In the genomic region with DNA sequence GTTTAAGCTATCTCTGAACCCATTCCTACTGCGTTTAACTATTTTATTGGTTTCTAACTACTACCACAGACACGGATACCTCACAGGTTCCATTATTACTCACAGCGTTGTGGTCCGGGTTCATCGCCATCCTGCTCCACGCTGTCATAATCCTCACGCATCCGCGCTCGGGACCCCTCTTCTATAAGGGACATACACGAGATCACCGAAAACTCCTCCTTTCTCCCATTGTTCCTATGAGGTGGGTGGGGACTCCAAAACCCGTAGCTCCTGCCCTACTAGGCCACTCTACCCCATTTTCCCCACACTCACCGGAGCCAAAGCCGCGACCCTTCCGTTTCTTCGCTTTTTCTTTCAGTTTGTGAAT, we compare ENCODE assay signal across 8 cellular contexts. TPM values are rescaled to one million over a fixed set of nuclear protein-coding genes. Genes with fewer than 3 reads are reported as not detected.
A peak's percentile ranks its signal among the peaks of the same experiment; 100 is the strongest.
DNase-seq lines count a peak whose midpoint lies in the region; ATAC-seq and TF ChIP-seq lines count a peak whose summit lies in the region.

No MANE protein-coding gene starts in this region.

- H2AFZ ChIP-seq in DND-41 (ENCODE audit: low read depth, low read length) = peak overlapping the region; percentile 79

- H3K36me3 Mint-ChIP-seq in activated T-helper 17 cell treated with anti-CD3 and anti-CD28 coated beads, Interleukin-2, amount 50 U/mL, for 72 hours (ENCODE audit: low read depth) = peaks cover 42% of the 10 kb centered on the region
- peaks cover 19 to 26% of the 10 kb centered on the region in 2 donors for H3K36me3 Mint-ChIP-seq in stimulated activated naive B cell treated with anti-CD40 and anti-IgM and Interleukin-4, amounts not matched to agents 10 μg/mL and 1 μg/mL and 100 μg/mL, for 72 hours
- peaks cover 11% of the 10 kb centered on the region for H3K36me3 Mint-ChIP-seq in mesothelial cell of epicardium

- no peaks in the 10 kb centered on the region for H3K27me3 ChIP-seq in DND-41 (ENCODE audit: insufficient read depth, low read length, poor library complexity)
- no peaks in the 10 kb centered on the region for H3K27me3 ChIP-seq in left lung

- H3K4me1 ChIP-seq in DND-41 (ENCODE audit: insufficient read depth, low read length) (peaks cover 25% of the 10 kb centered on the region), left lung (peaks cover 7 to 32% of the 10 kb centered on the region in 2 donors)

- peaks cover 25% of the 10 kb centered on the region for H3K79me2 ChIP-seq in DND-41 (ENCODE audit: insufficient read depth, low read length)

- H3K27ac ChIP-seq in DND-41 (ENCODE audit: low read length) = peak overlapping the region; percentile 90
- peak overlapping the region; percentile 95 for H3K27ac ChIP-seq in left lung

- no peaks in the 10 kb centered on the region for H3K9me3 Mint-ChIP-seq in activated T-helper 17 cell treated with anti-CD3 and anti-CD28 coated beads, Interleukin-2, amount 50 U/mL, for 72 hours
- no peaks in the 10 kb centered on the region for H3K9me3 Mint-ChIP-seq in stimulated activated naive B cell treated with anti-CD40 and anti-IgM and Interleukin-4, amounts not matched to agents 10 μg/mL and 1 μg/mL and 100 μg/mL, for 72 hours
- H3K9me3 Mint-ChIP-seq in mesothelial cell of epicardium = no peaks in the 10 kb centered on the region

- H3K36me3 ChIP-seq in DND-41 (ENCODE audit: insufficient read depth, low read length) (peaks cover 24% of the 10 kb centered on the region), left lung (peaks cover 0 to 23% of the 10 kb centered on the region in 2 donors)

- no peak overlapping the region for H3K4me3 Mint-ChIP-seq in activated T-helper 17 cell treated with anti-CD3 and anti-CD28 coated beads, Interleukin-2, amount 50 U/mL, for 72 hours
- no peak overlapping the region for H3K4me3 Mint-ChIP-seq in stimulated activated naive B cell treated with anti-CD40 and anti-IgM and Interleukin-4, amounts not matched to agents 10 μg/mL and 1 μg/mL and 100 μg/mL, for 72 hours
- no peak overlapping the region for H3K4me3 Mint-ChIP-seq in mesothelial cell of epicardium

- H3K4me3 ChIP-seq in DND-41 (ENCODE audit: low read depth in 1 of 2, low read length in 2 of 2) (peak overlapping the region; percentile 70 to 93), left lung (peak overlapping the region; percentile 58 to 71)

- H3K27me3 Mint-ChIP-seq in activated T-helper 17 cell treated with anti-CD3 and anti-CD28 coated beads, Interleukin-2, amount 50 U/mL, for 72 hours = no peaks in the 10 kb centered on the region
- no peaks in the 10 kb centered on the region for H3K27me3 Mint-ChIP-seq in stimulated activated naive B cell treated with anti-CD40 and anti-IgM and Interleukin-4, amounts not matched to agents 10 μg/mL and 1 μg/mL and 100 μg/mL, for 72 hours
- H3K27me3 Mint-ChIP-seq in mesothelial cell of epicardium (ENCODE audit: low read depth) = no peaks in the 10 kb centered on the region

- peaks cover 3% of the 10 kb centered on the region; the same call in 1 of the 2 replicates for H4K20me1 ChIP-seq in DND-41 (ENCODE audit: insufficient read depth, low read length)

- peak; percentile 4 for ATAC-seq in DND-41 (ENCODE audit: insufficient read depth, low read depth)
- ATAC-seq in HG03520 (IDR thresholded peaks at IDR 0.05; ENCODE audit: unreplicated experiment) = peak; percentile 3
- ATAC-seq in activated T-helper 17 cell treated with anti-CD3 and anti-CD28 coated beads, Interleukin-2, amount 50 U/mL, for 72 hours (replicated peaks) = peak; percentile 69
- peak; percentile 6 for ATAC-seq in left lung
- ATAC-seq in stimulated activated naive B cell treated with anti-CD40 and anti-IgM and Interleukin-4, amounts not matched to agents 10 μg/mL and 1 μg/mL and 100 μg/mL, for 72 hours (replicated peaks) = peak; percentile 6 to 34
- no peak for ATAC-seq in GM21619 (IDR thresholded peaks at IDR 0.05; ENCODE audit: unreplicated experiment)

- H3K4me1 Mint-ChIP-seq in activated T-helper 17 cell treated with anti-CD3 and anti-CD28 coated beads, Interleukin-2, amount 50 U/mL, for 72 hours = no peaks in the 10 kb centered on the region
- H3K4me1 Mint-ChIP-seq in stimulated activated naive B cell treated with anti-CD40 and anti-IgM and Interleukin-4, amounts not matched to agents 10 μg/mL and 1 μg/mL and 100 μg/mL, for 72 hours = peaks cover 16 to 31% of the 10 kb centered on the region in 2 donors
- peaks cover 3% of the 10 kb centered on the region for H3K4me1 Mint-ChIP-seq in mesothelial cell of epicardium

- H3K4me2 ChIP-seq in DND-41 (ENCODE audit: insufficient read depth, low read length) = peak overlapping the region; percentile 91

- intact Hi-C loops in left lung (cut with DNase I) = no loop called here

- no peak overlapping the region for H3K27ac Mint-ChIP-seq in activated T-helper 17 cell treated with anti-CD3 and anti-CD28 coated beads, Interleukin-2, amount 50 U/mL, for 72 hours
- no peak overlapping the region for H3K27ac Mint-ChIP-seq in stimulated activated naive B cell treated with anti-CD40 and anti-IgM and Interleukin-4, amounts not matched to agents 10 μg/mL and 1 μg/mL and 100 μg/mL, for 72 hours
- no peak overlapping the region for H3K27ac Mint-ChIP-seq in mesothelial cell of epicardium

- H3K9me3 ChIP-seq in DND-41 (ENCODE audit: insufficient read depth, low read length, severe bottlenecking) = no peaks in the 10 kb centered on the region
- no peaks in the 10 kb centered on the region for H3K9me3 ChIP-seq in left lung

- DNase-seq in DND-41 (no peak), left lung (no peak), iPS-NIHi11 (ENCODE audit: low spot score) (no peak), mesothelial cell of epicardium (ENCODE audit: low spot score in 2 of 2, unreplicated experiment in 2 of 2) (no peak)
- no peak for DNase-seq in stimulated activated naive B cell treated with anti-CD40 and anti-IgM and Interleukin-4, amounts not matched to agents 10 μg/mL and 1 μg/mL and 100 μg/mL, for 72 hours

- TF ChIP-seq CTCF in DND-41 (IDR thresholded peaks at IDR 0.05; ENCODE audit: borderline replicate concordance, extremely low read depth, low read length, poor library complexity, severe bottlenecking) = no peak
- TF ChIP-seq CTCF in left lung (IDR thresholded peaks at IDR 0.05) = no peak
- TF ChIP-seq CTCF in mesothelial cell of epicardium (IDR thresholded peaks at IDR 0.05; ENCODE audit: unreplicated experiment) = no peak

- H3K9ac ChIP-seq in DND-41 (ENCODE audit: low read depth, low read length) = peak overlapping the region; percentile 97

RNA-seq across cellular contexts. Expression of a gene that starts 0.6 kb away (rescaled TPM):
- 100 to 1,000 TPM; 222 to 275 TPM for total RNA-seq in activated T-helper 17 cell treated with anti-CD3 and anti-CD28 coated beads, Interleukin-2, amount 50 U/mL, for 72 hours
- total RNA-seq in left lung (100 to 1,000 TPM in 1 of 2 donors, 10 to 100 TPM in 1; 90.2 to 118 TPM), mesothelial cell of epicardium (146 to 154 TPM (median 148 TPM) in 3 replicates)

RNA-seq across cellular contexts. Expression of a gene that starts 8.2 kb away (rescaled TPM):
- 10 to 100 TPM; 23.6 to 25.2 TPM for total RNA-seq in activated T-helper 17 cell treated with anti-CD3 and anti-CD28 coated beads, Interleukin-2, amount 50 U/mL, for 72 hours
- total RNA-seq in left lung (10 to 100 TPM; 31.9 to 32.4 TPM), mesothelial cell of epicardium (26.8 to 27.2 TPM (median 26.9 TPM) in 3 replicates)

RNA-seq across cellular contexts. Expression of a gene that starts 16.8 kb away (rescaled TPM):
- 1 to 10 TPM; 1.6 to 2.9 TPM for total RNA-seq in activated T-helper 17 cell treated with anti-CD3 and anti-CD28 coated beads, Interleukin-2, amount 50 U/mL, for 72 hours
- total RNA-seq in left lung (10 to 100 TPM in 1 of 2 donors, 1 to 10 TPM in 1; 5.8 to 12.5 TPM), mesothelial cell of epicardium (0.38 to 0.60 TPM (median 0.59 TPM) in 3 replicates)

RNA-seq across cellular contexts. Expression of a gene that starts 31.1 kb away (rescaled TPM):
- total RNA-seq in activated T-helper 17 cell treated with anti-CD3 and anti-CD28 coated beads, Interleukin-2, amount 50 U/mL, for 72 hours = 10 to 100 TPM; 43.4 to 61.2 TPM
- total RNA-seq in left lung = 10 to 100 TPM; 28.9 to 32.0 TPM
- total RNA-seq in mesothelial cell of epicardium = 26.6 to 27.6 TPM (median 27.1 TPM) in 3 replicates

RNA-seq across cellular contexts. Expression of a gene that starts 37.7 kb away (rescaled TPM):
- total RNA-seq in activated T-helper 17 cell treated with anti-CD3 and anti-CD28 coated beads, Interleukin-2, amount 50 U/mL, for 72 hours = 1 to 10 TPM; 4.6 to 4.8 TPM
- 1 to 10 TPM in 1 of 2 donors, under 1 TPM in 1; 0.82 to 1.2 TPM for total RNA-seq in left lung
- 0.86 to 1.9 TPM (median 0.94 TPM) in 3 replicates for total RNA-seq in mesothelial cell of epicardium
